ENCODE assay signal across 9 cellular contexts in genomic region chr2:98869868-98870267, GRCh38.
A peak's percentile ranks its signal among the peaks of the same experiment; 100 is the strongest.
DNase-seq lines count a peak whose midpoint lies in the region; ATAC-seq and TF ChIP-seq lines count a peak whose summit lies in the region.
"Had no signal": no experiment of that assay in that cellular context is flagged by ENCODE, and none has a peak within 500 bp of the region (broad histone marks: within the 10 kb centered on the region; RNA-seq: fewer than 3 reads in every experiment).

No MANE protein-coding gene starts in this region.

- peak overlapping the region; percentile 14; the same call in 1 of the 2 replicates for H3K27ac ChIP-seq in VCaP

- intact Hi-C loops in mucosa of descending colon (cut with DNase I, micrococcal nuclease), result no loop called here

- TF ChIP-seq CTCF in VCaP (conservative IDR thresholded peaks at IDR 0.05) (no peak), mucosa of descending colon (IDR thresholded peaks at IDR 0.05) (no peak)

- no peaks in the 10 kb centered on the region for H3K9me3 ChIP-seq in mucosa of descending colon

- DNase-seq in DMS153 (lab: John Stamatoyannopoulos, UW), result peak; percentile 99
- DNase-seq in NCI-H187 (lab: John Stamatoyannopoulos, UW), result peak; percentile 87 to 94
- DNase-seq in mucosa of descending colon, result peak; percentile 81 to 84 (median 83)
- no peak for DNase-seq in SW 1271 (lab: John Stamatoyannopoulos, UW)
- DNase-seq in activated naive CD4-positive, alpha-beta T cell treated with anti-CD3 and anti-CD28 coated beads, Interleukin-2, amount 50 U/mL, for 16 hours, result no peak
- DNase-seq in NCI-H1930 (lab: John Stamatoyannopoulos, UW), result no peak
- no peak for DNase-seq in Ammon's horn (ENCODE audit: low spot score)
- DNase-seq: retina had no signal

- H3K36me3 ChIP-seq in mucosa of descending colon (ENCODE audit: low read depth), result no peaks in the 10 kb centered on the region

- ATAC-seq in mucosa of descending colon, result peak; percentile 77

- H3K4me1 ChIP-seq in mucosa of descending colon (ENCODE audit: low read depth), result peaks cover 20% of the 10 kb centered on the region

- H3K4me3 ChIP-seq in mucosa of descending colon, result no peak overlapping the region

Comparison
In these comparisons a context has a peak if more than half of its experiments do, and no peak if none do; other contexts are left out.
1. DNase-seq: peak in DMS153 (single experiment), NCI-H187 (2 of 2) and mucosa of descending colon (3 of 3); none in SW 1271 (0 of 2), activated naive CD4-positive, alpha-beta T cell treated with anti-CD3 and anti-CD28 coated beads, Interleukin-2, amount 50 U/mL, for 16 hours (single experiment), NCI-H1930 (0 of 2) and Ammon's horn (single experiment).